ENCODE assay signal across 13 cellular contexts in genomic region chr14:105275267-105275946, GRCh38. TPM values are rescaled to one million over a fixed set of nuclear protein-coding genes. Genes with fewer than 3 reads are reported as not detected.
DNase-seq lines count a peak whose midpoint lies in the region; TF ChIP-seq lines count a peak whose summit lies in the region.
"Had no signal": no experiment of that assay in that cellular context is flagged by ENCODE, and none has a peak within 500 bp of the region (broad histone marks: within the 10 kb centered on the region; RNA-seq: fewer than 3 reads in every experiment).

No MANE protein-coding gene starts in this region.

- DNase-seq in EH (ENCODE audit: low read depth), result peak; percentile 86
- peak; percentile 13 for DNase-seq in T1000 (lab: John Stamatoyannopoulos, UW)
- DNase-seq in fibroblast of villous mesenchyme (ENCODE audit: low read depth), result peak; percentile 80
- peak; percentile 23 for DNase-seq in renal cortical epithelial cell (ENCODE audit: low read depth)
- no peak for DNase-seq in NAMALWA (ENCODE audit: low spot score)
- no peak for DNase-seq in SW 1271 (lab: John Stamatoyannopoulos, UW)
- no peak for DNase-seq in midbrain (lab: John Stamatoyannopoulos, UW)
- no peak for DNase-seq in DMS79 (lab: John Stamatoyannopoulos, UW)
- DNase-seq: activated B cell treated with CpG ODN at 0.5 μM for 24 hours, caudate nucleus, NCI-H226, RPMI8226 had no signal

- H3K4me3 ChIP-seq in fibroblast of villous mesenchyme (ENCODE audit: low read depth, low read length), result no peak overlapping the region
- H3K4me3 ChIP-seq: lung had no signal

- TF ChIP-seq CTCF in fibroblast of villous mesenchyme (IDR thresholded peaks at IDR 0.05; ENCODE audit: insufficient read depth, low read depth, low read length), result no peak

RNA-seq across cellular contexts. Expression of gene BRF1, which starts 25.4 kb away (rescaled TPM):
- 32.8 and 41.2 TPM in 2 replicates for total RNA-seq in fibroblast of villous mesenchyme
- 23.4 and 47.9 TPM in 2 replicates for total RNA-seq in renal cortical epithelial cell

RNA-seq across cellular contexts. Expression of gene BTBD6, which starts 27.1 kb away (rescaled TPM):
- total RNA-seq in fibroblast of villous mesenchyme (42.7 and 52.8 TPM in 2 replicates), renal cortical epithelial cell (26.5 and 44.1 TPM in 2 replicates)

RNA-seq across cellular contexts. Expression of gene PACS2, which starts 39.1 kb away (rescaled TPM):
- total RNA-seq in fibroblast of villous mesenchyme (35.0 and 50.3 TPM in 2 replicates), renal cortical epithelial cell (31.4 and 67.7 TPM in 2 replicates)

Comparison
In these comparisons a context has a peak if more than half of its experiments do, and no peak if none do; other contexts are left out.
1. DNase-seq: peak in EH (single experiment), T1000 (single experiment), fibroblast of villous mesenchyme (single experiment) and renal cortical epithelial cell (single experiment); none in NAMALWA (single experiment), SW 1271 (0 of 2), midbrain (single experiment) and DMS79 (single experiment).